ENCODE assay signal across 1 cellular context in the genomic region with DNA sequence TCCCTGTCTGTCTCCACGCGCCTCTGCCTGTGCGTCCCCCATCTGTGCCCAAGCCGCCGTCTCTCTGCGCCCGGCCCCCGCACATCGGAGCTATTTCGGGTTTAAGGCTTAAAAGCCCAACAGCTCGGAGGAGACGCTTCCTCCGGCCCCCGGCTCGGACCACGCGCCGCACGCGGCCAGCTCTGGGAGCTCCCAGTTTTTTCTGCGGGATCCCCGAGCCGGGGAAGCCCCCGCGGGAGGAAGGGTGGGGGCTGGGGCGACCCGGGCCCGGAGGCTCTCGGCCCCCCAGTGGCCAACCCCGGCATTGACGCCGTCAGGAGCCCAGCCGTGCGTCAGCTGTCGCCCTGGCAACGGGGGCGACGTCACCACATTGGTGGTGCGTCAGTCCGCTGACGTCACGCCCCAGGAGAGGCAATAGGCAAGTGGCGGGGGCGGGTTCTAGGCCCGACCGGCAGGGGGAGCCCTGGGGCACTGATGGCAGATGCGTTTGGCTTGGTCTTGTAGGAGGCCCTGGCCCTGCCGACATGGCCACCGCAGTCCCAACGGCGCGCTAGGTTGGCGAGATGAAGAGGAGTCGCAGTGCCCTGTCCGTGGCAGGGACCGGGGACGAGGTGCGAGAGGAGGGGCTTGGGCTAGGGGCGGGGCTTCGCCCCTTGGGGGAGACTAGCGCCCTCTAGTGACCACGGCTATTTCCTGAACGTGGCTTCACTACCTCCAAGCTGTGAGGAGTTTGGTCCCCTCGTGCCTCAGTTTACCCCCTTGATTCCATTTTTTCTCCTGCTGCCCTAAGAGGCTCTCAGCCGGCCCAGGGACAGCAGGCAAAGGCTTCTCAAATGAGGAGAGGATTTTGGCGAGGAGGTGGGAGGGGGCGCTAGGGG.
TF ChIP-seq lines count a peak whose summit lies in the region.

No MANE protein-coding gene starts in this region.

TF ChIP-seq in HEK293, 187 proteins besides CTCF, POLR2A, EP300 and RAD21 (continued from another document and continues in another):
- TF ChIP-seq ZBTB21 (tag by site-specific recombination; IDR thresholded peaks at IDR 0.05) = peak; percentile 100
- no peak for TF ChIP-seq ZNF48 (tag by site-specific recombination; IDR thresholded peaks at IDR 0.05)
- TF ChIP-seq KLF10 (tag by site-specific recombination; IDR thresholded peaks at IDR 0.05) = peak; percentile 85
- TF ChIP-seq, protein P1, sequence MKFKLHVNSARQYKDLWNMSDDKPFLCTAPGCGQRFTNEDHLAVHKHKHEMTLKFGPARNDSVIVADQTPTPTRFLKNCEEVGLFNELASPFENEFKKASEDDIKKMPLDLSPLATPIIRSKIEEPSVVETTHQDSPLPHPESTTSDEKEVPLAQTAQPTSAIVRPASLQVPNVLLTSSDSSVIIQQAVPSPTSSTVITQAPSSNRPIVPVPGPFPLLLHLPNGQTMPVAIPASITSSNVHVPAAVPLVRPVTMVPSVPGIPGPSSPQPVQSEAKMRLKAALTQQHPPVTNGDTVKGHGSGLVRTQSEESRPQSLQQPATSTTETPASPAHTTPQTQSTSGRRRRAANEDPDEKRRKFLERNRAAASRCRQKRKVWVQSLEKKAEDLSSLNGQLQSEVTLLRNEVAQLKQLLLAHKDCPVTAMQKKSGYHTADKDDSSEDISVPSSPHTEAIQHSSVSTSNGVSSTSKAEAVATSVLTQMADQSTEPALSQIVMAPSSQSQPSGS (tag by site-specific recombination; IDR thresholded peaks at IDR 0.05; ENCODE audit: low read depth) = peak; percentile 100
- TF ChIP-seq ZNF670 (tag by site-specific recombination; IDR thresholded peaks at IDR 0.05; ENCODE audit: low read depth) = no peak
- peak; percentile 88; the same call in 1 of the 2 replicates for TF ChIP-seq ZNF394 (tag by site-specific recombination; IDR thresholded peaks at IDR 0.05; ENCODE audit: borderline replicate concordance)
- peak; percentile 69; the same call in 1 of the 2 replicates for TF ChIP-seq SCRT2 (tag by site-specific recombination; IDR thresholded peaks at IDR 0.05)
- peak; percentile 86; the same call in 1 of the 2 replicates for TF ChIP-seq ZSCAN23 (tag by site-specific recombination; IDR thresholded peaks at IDR 0.05)
- TF ChIP-seq ZNF529 (tag by site-specific recombination; IDR thresholded peaks at IDR 0.05; ENCODE audit: insufficient replicate concordance) = no peak
- 0 out of 2 replicates have a peak, but pooled peaks have one; percentile 22 for TF ChIP-seq ZNF777 (tag by site-specific recombination; IDR thresholded peaks at IDR 0.05; ENCODE audit: borderline replicate concordance)
- TF ChIP-seq ZSCAN30 (tag by site-specific recombination; IDR thresholded peaks at IDR 0.05) = peak; percentile 93
- TF ChIP-seq, protein P2, sequence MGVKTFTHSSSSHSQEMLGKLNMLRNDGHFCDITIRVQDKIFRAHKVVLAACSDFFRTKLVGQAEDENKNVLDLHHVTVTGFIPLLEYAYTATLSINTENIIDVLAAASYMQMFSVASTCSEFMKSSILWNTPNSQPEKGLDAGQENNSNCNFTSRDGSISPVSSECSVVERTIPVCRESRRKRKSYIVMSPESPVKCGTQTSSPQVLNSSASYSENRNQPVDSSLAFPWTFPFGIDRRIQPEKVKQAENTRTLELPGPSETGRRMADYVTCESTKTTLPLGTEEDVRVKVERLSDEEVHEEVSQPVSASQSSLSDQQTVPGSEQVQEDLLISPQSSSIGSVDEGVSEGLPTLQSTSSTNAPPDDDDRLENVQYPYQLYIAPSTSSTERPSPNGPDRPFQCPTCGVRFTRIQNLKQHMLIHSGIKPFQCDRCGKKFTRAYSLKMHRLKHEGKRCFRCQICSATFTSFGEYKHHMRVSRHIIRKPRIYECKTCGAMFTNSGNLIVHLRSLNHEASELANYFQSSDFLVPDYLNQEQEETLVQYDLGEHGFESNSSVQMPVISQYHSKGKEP (tag by site-specific recombination; IDR thresholded peaks at IDR 0.05) = 0 out of 2 replicates have a peak, but pooled peaks have one; percentile 15
- no peak for TF ChIP-seq ZNF366 (tag by site-specific recombination; conservative IDR thresholded peaks at IDR 0.05)
- TF ChIP-seq KLF1 (tag by site-specific recombination; IDR thresholded peaks at IDR 0.05) = peak; percentile 83
- no peak for TF ChIP-seq ZNF514 (tag by site-specific recombination; IDR thresholded peaks at IDR 0.05)
- TF ChIP-seq ZNF776 (tag by site-specific recombination; IDR thresholded peaks at IDR 0.05; ENCODE audit: borderline replicate concordance) = no peak
- no peak for TF ChIP-seq ZNF791 (tag by site-specific recombination; IDR thresholded peaks at IDR 0.05)
- TF ChIP-seq, protein P3, sequence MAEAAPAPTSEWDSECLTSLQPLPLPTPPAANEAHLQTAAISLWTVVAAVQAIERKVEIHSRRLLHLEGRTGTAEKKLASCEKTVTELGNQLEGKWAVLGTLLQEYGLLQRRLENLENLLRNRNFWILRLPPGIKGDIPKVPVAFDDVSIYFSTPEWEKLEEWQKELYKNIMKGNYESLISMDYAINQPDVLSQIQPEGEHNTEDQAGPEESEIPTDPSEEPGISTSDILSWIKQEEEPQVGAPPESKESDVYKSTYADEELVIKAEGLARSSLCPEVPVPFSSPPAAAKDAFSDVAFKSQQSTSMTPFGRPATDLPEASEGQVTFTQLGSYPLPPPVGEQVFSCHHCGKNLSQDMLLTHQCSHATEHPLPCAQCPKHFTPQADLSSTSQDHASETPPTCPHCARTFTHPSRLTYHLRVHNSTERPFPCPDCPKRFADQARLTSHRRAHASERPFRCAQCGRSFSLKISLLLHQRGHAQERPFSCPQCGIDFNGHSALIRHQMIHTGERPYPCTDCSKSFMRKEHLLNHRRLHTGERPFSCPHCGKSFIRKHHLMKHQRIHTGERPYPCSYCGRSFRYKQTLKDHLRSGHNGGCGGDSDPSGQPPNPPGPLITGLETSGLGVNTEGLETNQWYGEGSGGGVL (tag by site-specific recombination; IDR thresholded peaks at IDR 0.05) = peak; percentile 82
- peak; percentile 93; the same call in 1 of the 2 replicates for TF ChIP-seq ZNF785 (tag by site-specific recombination; IDR thresholded peaks at IDR 0.05)
- TF ChIP-seq, protein P4, sequence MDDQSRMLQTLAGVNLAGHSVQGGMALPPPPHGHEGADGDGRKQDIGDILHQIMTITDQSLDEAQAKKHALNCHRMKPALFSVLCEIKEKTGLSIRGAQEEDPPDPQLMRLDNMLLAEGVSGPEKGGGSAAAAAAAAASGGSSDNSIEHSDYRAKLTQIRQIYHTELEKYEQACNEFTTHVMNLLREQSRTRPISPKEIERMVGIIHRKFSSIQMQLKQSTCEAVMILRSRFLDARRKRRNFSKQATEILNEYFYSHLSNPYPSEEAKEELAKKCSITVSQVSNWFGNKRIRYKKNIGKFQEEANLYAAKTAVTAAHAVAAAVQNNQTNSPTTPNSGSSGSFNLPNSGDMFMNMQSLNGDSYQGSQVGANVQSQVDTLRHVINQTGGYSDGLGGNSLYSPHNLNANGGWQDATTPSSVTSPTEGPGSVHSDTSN (CRISPR knock-in tag; IDR thresholded peaks at IDR 0.05) = peak; percentile 45; the same call in 1 of the 2 replicates
- TF ChIP-seq, protein P5, sequence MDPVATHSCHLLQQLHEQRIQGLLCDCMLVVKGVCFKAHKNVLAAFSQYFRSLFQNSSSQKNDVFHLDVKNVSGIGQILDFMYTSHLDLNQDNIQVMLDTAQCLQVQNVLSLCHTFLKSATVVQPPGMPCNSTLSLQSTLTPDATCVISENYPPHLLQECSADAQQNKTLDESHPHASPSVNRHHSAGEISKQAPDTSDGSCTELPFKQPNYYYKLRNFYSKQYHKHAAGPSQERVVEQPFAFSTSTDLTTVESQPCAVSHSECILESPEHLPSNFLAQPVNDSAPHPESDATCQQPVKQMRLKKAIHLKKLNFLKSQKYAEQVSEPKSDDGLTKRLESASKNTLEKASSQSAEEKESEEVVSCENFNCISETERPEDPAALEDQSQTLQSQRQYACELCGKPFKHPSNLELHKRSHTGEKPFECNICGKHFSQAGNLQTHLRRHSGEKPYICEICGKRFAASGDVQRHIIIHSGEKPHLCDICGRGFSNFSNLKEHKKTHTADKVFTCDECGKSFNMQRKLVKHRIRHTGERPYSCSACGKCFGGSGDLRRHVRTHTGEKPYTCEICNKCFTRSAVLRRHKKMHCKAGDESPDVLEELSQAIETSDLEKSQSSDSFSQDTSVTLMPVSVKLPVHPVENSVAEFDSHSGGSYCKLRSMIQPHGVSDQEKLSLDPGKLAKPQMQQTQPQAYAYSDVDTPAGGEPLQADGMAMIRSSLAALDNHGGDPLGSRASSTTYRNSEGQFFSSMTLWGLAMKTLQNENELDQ (tag by site-specific recombination; IDR thresholded peaks at IDR 0.05; ENCODE audit: low read depth) = no peak
- TF ChIP-seq ZNF416 (tag by site-specific recombination; IDR thresholded peaks at IDR 0.05) = no peak
- no peak for TF ChIP-seq PRDM1 (tag by site-specific recombination; IDR thresholded peaks at IDR 0.05)
- TF ChIP-seq ZNF600 (tag by site-specific recombination; IDR thresholded peaks at IDR 0.05) = no peak; the same call in 1 of the 2 replicates
- TF ChIP-seq ZNF112 (tag by site-specific recombination; IDR thresholded peaks at IDR 0.05) = no peak
- peak; percentile 81 for TF ChIP-seq ZNF660 (tag by site-specific recombination; IDR thresholded peaks at IDR 0.05)
- no peak for TF ChIP-seq ZNF350 (tag by site-specific recombination; IDR thresholded peaks at IDR 0.05)
- peak; percentile 80 for TF ChIP-seq IKZF3 (tag by site-specific recombination; IDR thresholded peaks at IDR 0.05)
- TF ChIP-seq KLF16 (tag by site-specific recombination; IDR thresholded peaks at IDR 0.05) = peak; percentile 98
- TF ChIP-seq, protein P6, sequence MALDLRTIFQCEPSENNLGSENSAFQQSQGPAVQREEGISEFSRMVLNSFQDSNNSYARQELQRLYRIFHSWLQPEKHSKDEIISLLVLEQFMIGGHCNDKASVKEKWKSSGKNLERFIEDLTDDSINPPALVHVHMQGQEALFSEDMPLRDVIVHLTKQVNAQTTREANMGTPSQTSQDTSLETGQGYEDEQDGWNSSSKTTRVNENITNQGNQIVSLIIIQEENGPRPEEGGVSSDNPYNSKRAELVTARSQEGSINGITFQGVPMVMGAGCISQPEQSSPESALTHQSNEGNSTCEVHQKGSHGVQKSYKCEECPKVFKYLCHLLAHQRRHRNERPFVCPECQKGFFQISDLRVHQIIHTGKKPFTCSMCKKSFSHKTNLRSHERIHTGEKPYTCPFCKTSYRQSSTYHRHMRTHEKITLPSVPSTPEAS (tag by site-specific recombination; IDR thresholded peaks at IDR 0.05) = peak; percentile 75
- TF ChIP-seq, protein P7, sequence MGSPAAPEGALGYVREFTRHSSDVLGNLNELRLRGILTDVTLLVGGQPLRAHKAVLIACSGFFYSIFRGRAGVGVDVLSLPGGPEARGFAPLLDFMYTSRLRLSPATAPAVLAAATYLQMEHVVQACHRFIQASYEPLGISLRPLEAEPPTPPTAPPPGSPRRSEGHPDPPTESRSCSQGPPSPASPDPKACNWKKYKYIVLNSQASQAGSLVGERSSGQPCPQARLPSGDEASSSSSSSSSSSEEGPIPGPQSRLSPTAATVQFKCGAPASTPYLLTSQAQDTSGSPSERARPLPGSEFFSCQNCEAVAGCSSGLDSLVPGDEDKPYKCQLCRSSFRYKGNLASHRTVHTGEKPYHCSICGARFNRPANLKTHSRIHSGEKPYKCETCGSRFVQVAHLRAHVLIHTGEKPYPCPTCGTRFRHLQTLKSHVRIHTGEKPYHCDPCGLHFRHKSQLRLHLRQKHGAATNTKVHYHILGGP (tag by site-specific recombination; IDR thresholded peaks at IDR 0.05) = no peak
- TF ChIP-seq ZBTB20 (tag by site-specific recombination; IDR thresholded peaks at IDR 0.05) = peak; percentile 62; the same call in 1 of the 2 replicates
- TF ChIP-seq ZFP3 (tag by site-specific recombination; IDR thresholded peaks at IDR 0.05; ENCODE audit: low read depth) = no peak
- TF ChIP-seq ZNF221 (tag by site-specific recombination; IDR thresholded peaks at IDR 0.05; ENCODE audit: borderline replicate concordance) = no peak
- peak; percentile 65; the same call in 1 of the 2 replicates for TF ChIP-seq ZNF558 (tag by site-specific recombination; IDR thresholded peaks at IDR 0.05)
- TF ChIP-seq HOXA7 (CRISPR knock-in tag; IDR thresholded peaks at IDR 0.05; ENCODE audit: borderline replicate concordance) = no peak
- TF ChIP-seq, protein P8, sequence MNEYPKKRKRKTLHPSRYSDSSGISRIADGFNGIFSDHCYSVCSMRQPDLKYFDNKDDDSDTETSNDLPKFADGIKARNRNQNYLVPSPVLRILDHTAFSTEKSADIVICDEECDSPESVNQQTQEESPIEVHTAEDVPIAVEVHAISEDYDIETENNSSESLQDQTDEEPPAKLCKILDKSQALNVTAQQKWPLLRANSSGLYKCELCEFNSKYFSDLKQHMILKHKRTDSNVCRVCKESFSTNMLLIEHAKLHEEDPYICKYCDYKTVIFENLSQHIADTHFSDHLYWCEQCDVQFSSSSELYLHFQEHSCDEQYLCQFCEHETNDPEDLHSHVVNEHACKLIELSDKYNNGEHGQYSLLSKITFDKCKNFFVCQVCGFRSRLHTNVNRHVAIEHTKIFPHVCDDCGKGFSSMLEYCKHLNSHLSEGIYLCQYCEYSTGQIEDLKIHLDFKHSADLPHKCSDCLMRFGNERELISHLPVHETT (tag by site-specific recombination; IDR thresholded peaks at IDR 0.05) = peak; percentile 99
- TF ChIP-seq, protein P9, sequence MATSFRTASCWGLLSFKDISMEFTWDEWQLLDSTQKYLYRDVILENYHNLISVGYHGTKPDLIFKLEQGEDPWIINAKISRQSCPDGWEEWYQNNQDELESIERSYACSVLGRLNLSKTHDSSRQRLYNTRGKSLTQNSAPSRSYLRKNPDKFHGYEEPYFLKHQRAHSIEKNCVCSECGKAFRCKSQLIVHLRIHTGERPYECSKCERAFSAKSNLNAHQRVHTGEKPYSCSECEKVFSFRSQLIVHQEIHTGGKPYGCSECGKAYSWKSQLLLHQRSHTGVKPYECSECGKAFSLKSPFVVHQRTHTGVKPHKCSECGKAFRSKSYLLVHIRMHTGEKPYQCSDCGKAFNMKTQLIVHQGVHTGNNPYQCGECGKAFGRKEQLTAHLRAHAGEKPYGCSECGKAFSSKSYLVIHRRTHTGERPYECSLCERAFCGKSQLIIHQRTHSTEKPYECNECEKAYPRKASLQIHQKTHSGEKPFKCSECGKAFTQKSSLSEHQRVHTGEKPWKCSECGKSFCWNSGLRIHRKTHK (tag by site-specific recombination; IDR thresholded peaks at IDR 0.05) = no peak
- TF ChIP-seq ZNF549 (tag by site-specific recombination; IDR thresholded peaks at IDR 0.05) = no peak
